ENCODE assay signal across 1 cellular context in genomic region chr14:80988742-80989429, GRCh38.
TF ChIP-seq lines count a peak whose summit lies in the region.

No MANE protein-coding gene starts in this region.

TF ChIP-seq in GM12878, 131 proteins besides CTCF, POLR2A, EP300 and RAD21 (continued from another document):
- TF ChIP-seq MLLT1 (IDR thresholded peaks at IDR 0.05), result no peak
- TF ChIP-seq RUNX3 (IDR thresholded peaks at IDR 0.05; ENCODE audit: low read length), result 0 out of 2 replicates have a peak, but pooled peaks have one; percentile 15
- no peak for TF ChIP-seq RCOR1 (conservative IDR thresholded peaks at IDR 0.05; ENCODE audit: low read depth, low read length)
- TF ChIP-seq MEF2A (IDR thresholded peaks at IDR 0.05; ENCODE audit: insufficient read depth, low read depth, low read length), result no peak
- TF ChIP-seq ZNF217 (IDR thresholded peaks at IDR 0.05), result no peak
- peak; percentile 49 for TF ChIP-seq MEF2B (IDR thresholded peaks at IDR 0.05; ENCODE audit: partially characterized antibody, poor library complexity, severe bottlenecking)
- no peak for TF ChIP-seq BACH1 (IDR thresholded peaks at IDR 0.05; ENCODE audit: borderline replicate concordance)
- no peak for TF ChIP-seq USF2 (IDR thresholded peaks at IDR 0.05; ENCODE audit: borderline replicate concordance, low read depth, low read length)
- TF ChIP-seq IRF3 (IDR thresholded peaks at IDR 0.05), result no peak
- TF ChIP-seq ZNF24 (IDR thresholded peaks at IDR 0.05), result no peak
- TF ChIP-seq RELA (IDR thresholded peaks at IDR 0.05; ENCODE audit: borderline replicate concordance, partially characterized antibody), result no peak
- TF ChIP-seq ZNF384 (IDR thresholded peaks at IDR 0.05; ENCODE audit: borderline replicate concordance, low read depth, low read length), result no peak
- 0 out of 4 replicates have a peak, but pooled peaks of 1 of the 2 experiments have one; percentile 16 for TF ChIP-seq IKZF2 (IDR thresholded peaks at IDR 0.05)
- no peak for TF ChIP-seq E4F1 (IDR thresholded peaks at IDR 0.05; ENCODE audit: borderline replicate concordance, partially characterized antibody)
- TF ChIP-seq FOXK2 (IDR thresholded peaks at IDR 0.05), result no peak
- TF ChIP-seq SP1 (IDR thresholded peaks at IDR 0.05; ENCODE audit: low read depth, low read length), result no peak
- TF ChIP-seq SPI1 (IDR thresholded peaks at IDR 0.05; ENCODE audit: borderline replicate concordance, insufficient read depth, low read depth, low read length), result no peak
- TF ChIP-seq CHD4 (IDR thresholded peaks at IDR 0.05), result no peak
- TF ChIP-seq GABPA (IDR thresholded peaks at IDR 0.05; ENCODE audit: low read depth), result no peak
- TF ChIP-seq POU2F2 (IDR thresholded peaks at IDR 0.05; ENCODE audit: borderline replicate concordance, low read depth, low read length), result no peak
- 0 out of 2 replicates have a peak, but pooled peaks have one; percentile 15 for TF ChIP-seq MTA2 (IDR thresholded peaks at IDR 0.05; ENCODE audit: low read depth)
TF ChIP-seq in GM12878: peak in this region for 4.
